Comparison of ENCODE assay signal across 1 cellular context in the genomic region with DNA sequence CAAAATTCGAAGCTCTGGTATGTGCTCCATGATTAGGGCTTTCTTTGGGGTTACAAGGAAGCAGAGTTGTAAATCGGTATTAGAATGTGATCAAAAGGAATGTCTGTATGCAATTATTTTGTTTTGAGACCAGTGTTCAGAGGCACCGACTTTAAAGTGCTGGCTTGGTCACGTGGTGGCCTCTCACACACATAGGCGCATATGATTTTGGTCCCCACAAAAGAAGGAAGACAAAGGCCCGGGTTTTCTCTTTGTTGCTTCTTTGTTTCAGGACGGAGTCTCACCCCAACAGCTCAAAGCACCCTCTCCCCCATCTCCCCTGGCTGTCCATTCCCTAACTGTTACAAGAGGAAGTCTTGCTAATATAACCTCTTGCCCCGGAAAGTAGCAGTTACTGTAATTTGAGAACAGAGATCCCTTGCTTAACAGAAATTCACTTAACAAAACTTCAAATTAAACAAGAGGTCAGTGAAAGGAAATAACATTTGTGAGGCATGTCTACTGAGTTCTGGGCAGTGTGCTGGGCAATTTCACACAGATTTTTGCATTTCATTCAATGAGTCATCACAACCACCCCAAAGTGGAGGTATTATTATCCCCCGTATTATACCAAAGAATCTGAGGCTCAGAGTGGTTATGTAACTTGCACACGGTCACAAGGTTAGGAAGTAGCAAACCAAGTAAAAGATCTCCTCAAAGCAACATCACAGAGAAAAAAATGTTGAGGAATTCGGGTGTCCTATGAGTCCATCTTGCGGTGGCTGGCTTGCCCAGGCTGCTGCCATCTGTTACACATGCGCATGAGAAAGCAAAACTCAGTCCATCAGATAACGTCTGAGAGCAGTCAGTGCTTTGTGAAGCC.
TF ChIP-seq lines count a peak whose summit lies in the region.

No MANE protein-coding gene starts in this region.

TF ChIP-seq in K562, 482 proteins besides CTCF, POLR2A, EP300 and RAD21 (continued from another document and continues in another):
- TF ChIP-seq, protein P1, sequence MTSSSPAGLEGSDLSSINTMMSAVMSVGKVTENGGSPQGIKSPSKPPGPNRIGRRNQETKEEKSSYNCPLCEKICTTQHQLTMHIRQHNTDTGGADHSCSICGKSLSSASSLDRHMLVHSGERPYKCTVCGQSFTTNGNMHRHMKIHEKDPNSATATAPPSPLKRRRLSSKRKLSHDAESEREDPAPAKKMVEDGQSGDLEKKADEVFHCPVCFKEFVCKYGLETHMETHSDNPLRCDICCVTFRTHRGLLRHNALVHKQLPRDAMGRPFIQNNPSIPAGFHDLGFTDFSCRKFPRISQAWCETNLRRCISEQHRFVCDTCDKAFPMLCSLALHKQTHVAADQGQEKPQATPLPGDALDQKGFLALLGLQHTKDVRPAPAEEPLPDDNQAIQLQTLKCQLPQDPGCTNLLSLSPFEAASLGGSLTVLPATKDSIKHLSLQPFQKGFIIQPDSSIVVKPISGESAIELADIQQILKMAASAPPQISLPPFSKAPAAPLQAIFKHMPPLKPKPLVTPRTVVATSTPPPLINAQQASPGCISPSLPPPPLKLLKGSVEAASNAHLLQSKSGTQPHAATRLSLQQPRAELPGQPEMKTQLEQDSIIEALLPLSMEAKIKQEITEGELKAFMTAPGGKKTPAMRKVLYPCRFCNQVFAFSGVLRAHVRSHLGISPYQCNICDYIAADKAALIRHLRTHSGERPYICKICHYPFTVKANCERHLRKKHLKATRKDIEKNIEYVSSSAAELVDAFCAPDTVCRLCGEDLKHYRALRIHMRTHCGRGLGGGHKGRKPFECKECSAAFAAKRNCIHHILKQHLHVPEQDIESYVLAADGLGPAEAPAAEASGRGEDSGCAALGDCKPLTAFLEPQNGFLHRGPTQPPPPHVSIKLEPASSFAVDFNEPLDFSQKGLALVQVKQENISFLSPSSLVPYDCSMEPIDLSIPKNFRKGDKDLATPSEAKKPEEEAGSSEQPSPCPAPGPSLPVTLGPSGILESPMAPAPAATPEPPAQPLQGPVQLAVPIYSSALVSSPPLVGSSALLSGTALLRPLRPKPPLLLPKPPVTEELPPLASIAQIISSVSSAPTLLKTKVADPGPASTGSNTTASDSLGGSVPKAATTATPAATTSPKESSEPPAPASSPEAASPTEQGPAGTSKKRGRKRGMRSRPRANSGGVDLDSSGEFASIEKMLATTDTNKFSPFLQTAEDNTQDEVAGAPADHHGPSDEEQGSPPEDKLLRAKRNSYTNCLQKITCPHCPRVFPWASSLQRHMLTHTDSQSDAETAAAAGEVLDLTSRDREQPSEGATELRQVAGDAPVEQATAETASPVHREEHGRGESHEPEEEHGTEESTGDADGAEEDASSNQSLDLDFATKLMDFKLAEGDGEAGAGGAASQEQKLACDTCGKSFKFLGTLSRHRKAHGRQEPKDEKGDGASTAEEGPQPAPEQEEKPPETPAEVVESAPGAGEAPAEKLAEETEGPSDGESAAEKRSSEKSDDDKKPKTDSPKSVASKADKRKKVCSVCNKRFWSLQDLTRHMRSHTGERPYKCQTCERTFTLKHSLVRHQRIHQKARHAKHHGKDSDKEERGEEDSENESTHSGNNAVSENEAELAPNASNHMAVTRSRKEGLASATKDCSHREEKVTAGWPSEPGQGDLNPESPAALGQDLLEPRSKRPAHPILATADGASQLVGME (CRISPR knock-in tag; IDR thresholded peaks at IDR 0.05), result no peak
- TF ChIP-seq TSC22D4 (tag; IDR thresholded peaks at IDR 0.05) (no peak), ZNF274 (IDR thresholded peaks at IDR 0.05; ENCODE audit: borderline replicate concordance, low read depth, low read length) (no peak), GTF3C2 (IDR thresholded peaks at IDR 0.05; ENCODE audit: borderline replicate concordance, extremely low read depth, insufficient read length) (no peak), E4F1 (CRISPR knock-in tag; IDR thresholded peaks at IDR 0.05; ENCODE audit: borderline replicate concordance) (no peak), TFAP4 (CRISPR knock-in tag; IDR thresholded peaks at IDR 0.05; ENCODE audit: borderline replicate concordance) (no peak), POLR2G (IDR thresholded peaks at IDR 0.05; ENCODE audit: low read depth, low read length) (no peak), ZNF668 (CRISPR knock-in tag; IDR thresholded peaks at IDR 0.05) (no peak), JUND (IDR thresholded peaks at IDR 0.05; ENCODE audit: borderline replicate concordance, low read depth, low read length) (no peak), JUND (tag; IDR thresholded peaks at IDR 0.05; ENCODE audit: borderline replicate concordance, low read depth, low read length) (peak; percentile 63; the same call in 1 of the 3 replicates), FOSL1 (tag; conservative IDR thresholded peaks at IDR 0.05) (peak; percentile 43; the same call in 1 of the 2 replicates), MECOM (CRISPR knock-in tag; IDR thresholded peaks at IDR 0.05) (no peak), CBX2 (IDR thresholded peaks at IDR 0.05; ENCODE audit: insufficient read depth, low read length, poor library complexity, severe bottlenecking) (no peak), MEF2D (tag; conservative IDR thresholded peaks at IDR 0.05; ENCODE audit: low read depth) (no peak), PYGO2 (tag; IDR thresholded peaks at IDR 0.05) (no peak), KDM1A (IDR thresholded peaks at IDR 0.05) (no peak), KAT8 (IDR thresholded peaks at IDR 0.05; ENCODE audit: low read depth) (no peak), ATF3 (IDR thresholded peaks at IDR 0.05) (peak; percentile 68), ATF3 (CRISPR knock-in tag; conservative IDR thresholded peaks at IDR 0.05) (no peak), MYNN (IDR thresholded peaks at IDR 0.05) (no peak), MYNN (CRISPR knock-in tag; IDR thresholded peaks at IDR 0.05) (no peak), USF1 (CRISPR knock-in tag; IDR thresholded peaks at IDR 0.05) (peak; percentile 82), ZNF583 (CRISPR knock-in tag; IDR thresholded peaks at IDR 0.05) (no peak), THAP12 (CRISPR knock-in tag; IDR thresholded peaks at IDR 0.05) (no peak), NR1H2 (CRISPR knock-in tag; IDR thresholded peaks at IDR 0.05) (no peak)
- TF ChIP-seq, protein P2, sequence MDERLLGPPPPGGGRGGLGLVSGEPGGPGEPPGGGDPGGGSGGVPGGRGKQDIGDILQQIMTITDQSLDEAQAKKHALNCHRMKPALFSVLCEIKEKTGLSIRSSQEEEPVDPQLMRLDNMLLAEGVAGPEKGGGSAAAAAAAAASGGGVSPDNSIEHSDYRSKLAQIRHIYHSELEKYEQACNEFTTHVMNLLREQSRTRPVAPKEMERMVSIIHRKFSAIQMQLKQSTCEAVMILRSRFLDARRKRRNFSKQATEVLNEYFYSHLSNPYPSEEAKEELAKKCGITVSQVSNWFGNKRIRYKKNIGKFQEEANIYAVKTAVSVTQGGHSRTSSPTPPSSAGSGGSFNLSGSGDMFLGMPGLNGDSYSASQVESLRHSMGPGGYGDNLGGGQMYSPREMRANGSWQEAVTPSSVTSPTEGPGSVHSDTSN (CRISPR knock-in tag; IDR thresholded peaks at IDR 0.05; ENCODE audit: low read depth), result no peak
- TF ChIP-seq, protein P2 (tag; conservative IDR thresholded peaks at IDR 0.05; ENCODE audit: low read depth), result no peak
- TF ChIP-seq, protein P3, sequence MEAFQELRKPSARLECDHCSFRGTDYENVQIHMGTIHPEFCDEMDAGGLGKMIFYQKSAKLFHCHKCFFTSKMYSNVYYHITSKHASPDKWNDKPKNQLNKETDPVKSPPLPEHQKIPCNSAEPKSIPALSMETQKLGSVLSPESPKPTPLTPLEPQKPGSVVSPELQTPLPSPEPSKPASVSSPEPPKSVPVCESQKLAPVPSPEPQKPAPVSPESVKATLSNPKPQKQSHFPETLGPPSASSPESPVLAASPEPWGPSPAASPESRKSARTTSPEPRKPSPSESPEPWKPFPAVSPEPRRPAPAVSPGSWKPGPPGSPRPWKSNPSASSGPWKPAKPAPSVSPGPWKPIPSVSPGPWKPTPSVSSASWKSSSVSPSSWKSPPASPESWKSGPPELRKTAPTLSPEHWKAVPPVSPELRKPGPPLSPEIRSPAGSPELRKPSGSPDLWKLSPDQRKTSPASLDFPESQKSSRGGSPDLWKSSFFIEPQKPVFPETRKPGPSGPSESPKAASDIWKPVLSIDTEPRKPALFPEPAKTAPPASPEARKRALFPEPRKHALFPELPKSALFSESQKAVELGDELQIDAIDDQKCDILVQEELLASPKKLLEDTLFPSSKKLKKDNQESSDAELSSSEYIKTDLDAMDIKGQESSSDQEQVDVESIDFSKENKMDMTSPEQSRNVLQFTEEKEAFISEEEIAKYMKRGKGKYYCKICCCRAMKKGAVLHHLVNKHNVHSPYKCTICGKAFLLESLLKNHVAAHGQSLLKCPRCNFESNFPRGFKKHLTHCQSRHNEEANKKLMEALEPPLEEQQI (IDR thresholded peaks at IDR 0.05), result no peak
